ENCODE assay signal across 8 cellular contexts in genomic region chrX:108001218-108001814, GRCh38. TPM values are rescaled to one million over a fixed set of nuclear protein-coding genes. Genes with fewer than 3 reads are reported as not detected.
DNase-seq lines count a peak whose midpoint lies in the region; ATAC-seq and TF ChIP-seq lines count a peak whose summit lies in the region.

No MANE protein-coding gene starts in this region.

- peaks cover 6% of the 10 kb centered on the region for H3K36me3 Mint-ChIP-seq in mesothelial cell of epicardium
- no peaks in the 10 kb centered on the region for H3K36me3 Mint-ChIP-seq in endothelial cell (ENCODE audit: low read depth, unreplicated experiment)

- TF ChIP-seq CTCF in astrocyte of the cerebellum (IDR thresholded peaks at IDR 0.05; ENCODE audit: low read depth, low read length, missing control alignments) (peak; percentile 51), mesothelial cell of epicardium (IDR thresholded peaks at IDR 0.05; ENCODE audit: unreplicated experiment) (peak; percentile 37), endothelial cell (IDR thresholded peaks at IDR 0.05; ENCODE audit: unreplicated experiment) (no peak)

- H3K4me3 Mint-ChIP-seq in mesothelial cell of epicardium = no peak overlapping the region
- H3K4me3 Mint-ChIP-seq in endothelial cell (ENCODE audit: unreplicated experiment) = no peak overlapping the region

- no peak overlapping the region for H3K27ac Mint-ChIP-seq in mesothelial cell of epicardium
- no peak overlapping the region for H3K27ac Mint-ChIP-seq in endothelial cell (ENCODE audit: unreplicated experiment)

- H3K27me3 Mint-ChIP-seq in mesothelial cell of epicardium (ENCODE audit: low read depth) (peaks cover 2% of the 10 kb centered on the region), endothelial cell (ENCODE audit: unreplicated experiment) (no peaks in the 10 kb centered on the region)

- ATAC-seq in GM18858 (IDR thresholded peaks at IDR 0.05; ENCODE audit: unreplicated experiment) (peak; percentile 75), HG03103 (IDR thresholded peaks at IDR 0.05; ENCODE audit: low read depth, unreplicated experiment) (peak; percentile 79)

- no peak overlapping the region for H3K4me3 ChIP-seq in astrocyte of the cerebellum (ENCODE audit: low read depth, low read length)

- H3K9me3 Mint-ChIP-seq in mesothelial cell of epicardium (peaks cover 52% of the 10 kb centered on the region), endothelial cell (ENCODE audit: unreplicated experiment) (no peaks in the 10 kb centered on the region)

- no peaks in the 10 kb centered on the region for H3K4me1 Mint-ChIP-seq in mesothelial cell of epicardium
- no peaks in the 10 kb centered on the region for H3K4me1 Mint-ChIP-seq in endothelial cell (ENCODE audit: unreplicated experiment)

- in situ Hi-C loops in astrocyte of the cerebellum (cut with HindIII; ENCODE audit: low sequenced_read_pairs) = no loop called here

- DNase-seq in DMS114 treated with DMSO at 0.1 percent for 48 hours (lab: John Stamatoyannopoulos, UW; ENCODE audit: unreplicated experiment) = peak; percentile 37
- peak; percentile 26 for DNase-seq in NCI-H2171 (lab: John Stamatoyannopoulos, UW)
- no peak for DNase-seq in astrocyte of the cerebellum (ENCODE audit: low read depth)
- DNase-seq in mesothelial cell of epicardium (ENCODE audit: low spot score in 2 of 2, unreplicated experiment in 2 of 2) = no peak
- no peak for DNase-seq in hepatic stellate cell (ENCODE audit: low spot score)
- DNase-seq in endothelial cell (ENCODE audit: low spot score) = no peak

RNA-seq across cellular contexts. Expression of gene TEX13B, which starts 19.1 kb away (rescaled TPM):
- total RNA-seq in mesothelial cell of epicardium = not detected in 3 replicates
- total RNA-seq in endothelial cell (ENCODE audit: unreplicated experiment) = not detected

RNA-seq across cellular contexts. Expression of gene VSIG1, which starts 43.5 kb away (rescaled TPM):
- total RNA-seq in mesothelial cell of epicardium (0.23 to 0.54 TPM (median 0.24 TPM) in 3 replicates), endothelial cell (ENCODE audit: unreplicated experiment) (0.56 TPM)

Comparison
In these comparisons a context has a peak if more than half of its experiments do, and no peak if none do; other contexts are left out.
1. DNase-seq: peak in DMS114 treated with DMSO at 0.1 percent for 48 hours (single experiment) and NCI-H2171 (single experiment); none in astrocyte of the cerebellum (single experiment), mesothelial cell of epicardium (0 of 2), hepatic stellate cell (single experiment) and endothelial cell (single experiment).